Comparison of ENCODE assay signal across 8 cellular contexts in genomic region chr12:57522887-57523705, GRCh38. TPM values are rescaled to one million over a fixed set of nuclear protein-coding genes. Genes with fewer than 3 reads are reported as not detected.
DNase-seq lines count a peak whose midpoint lies in the region; TF ChIP-seq lines count a peak whose summit lies in the region.

No MANE protein-coding gene starts in this region.

- no peak for TF ChIP-seq POLR2A in sigmoid colon (IDR thresholded peaks at IDR 0.05)

- WGBS in sigmoid colon, 2 donors = 1 to 2% methylated on average over 38 of the region's 38 CpGs

- H3K9me3 ChIP-seq in HAP-1 = no peaks in the 10 kb centered on the region
- no peaks in the 10 kb centered on the region for H3K9me3 ChIP-seq in SJCRH30 (replicated peaks)
- H3K9me3 ChIP-seq in sigmoid colon = no peaks in the 10 kb centered on the region

- in situ Hi-C loops in HAP-1 (cut with MboI; ENCODE audit: low sequenced_read_pairs) = no loop called here

- no peaks in the 10 kb centered on the region for H3K27me3 ChIP-seq in HAP-1 (ENCODE audit: low read depth)
- H3K27me3 ChIP-seq in SJCRH30 = no peaks in the 10 kb centered on the region
- no peaks in the 10 kb centered on the region for H3K27me3 ChIP-seq in sigmoid colon

- no peak for TF ChIP-seq CTCF in sigmoid colon (IDR thresholded peaks at IDR 0.05)

- peaks cover 31% of the 10 kb centered on the region for H3K4me1 ChIP-seq in HAP-1
- H3K4me1 ChIP-seq in SJCRH30 = peaks cover 43% of the 10 kb centered on the region
- H3K4me1 ChIP-seq in sigmoid colon = peaks cover 0 to 63% (median 57%) of the 10 kb centered on the region in 4 donors

- peak overlapping the region; percentile 69 for H3K4me3 ChIP-seq in HAP-1
- H3K4me3 ChIP-seq in SJCRH30 = peak overlapping the region; percentile 65
- H3K4me3 ChIP-seq in iPS-11a (ENCODE audit: low read depth, low read length) = peak overlapping the region; percentile 79
- H3K4me3 ChIP-seq in sigmoid colon = peak overlapping the region; percentile 79 to 94 (median 82)

- intact Hi-C loops in sigmoid colon (cut with DNase I) = loop anchor here (5.0 kb wide), 3 partner anchors 36 to 1406 kb away; partner anchors contain the start of genes ARHGEF25, MARS1, RPL41 and ZC3H10

- peaks cover 56% of the 10 kb centered on the region for H3K36me3 ChIP-seq in HAP-1 (replicated peaks)
- H3K36me3 ChIP-seq in SJCRH30 = peaks cover 42% of the 10 kb centered on the region
- peaks cover 23 to 43% (median 31%) of the 10 kb centered on the region in 4 donors for H3K36me3 ChIP-seq in sigmoid colon

- DNase-seq in A172 (ENCODE audit: low spot score) = peak; percentile 31
- DNase-seq in HAP-1 (ENCODE audit: low spot score in 2 of 2) = peak; percentile 55 to 80
- DNase-seq in SJCRH30 = peak; percentile 87 to 88
- peak; percentile 76 for DNase-seq in astrocyte of the hippocampus (ENCODE audit: low read depth, low spot score)
- DNase-seq in sigmoid colon = peak; percentile 86
- DNase-seq in DMS114 treated with DMSO at 0.1 percent for 48 hours (lab: John Stamatoyannopoulos, UW; ENCODE audit: unreplicated experiment) = no peak
- no peak for DNase-seq in HPDE6-E6E7 (ENCODE audit: extremely low spot score)

- no peak for TF ChIP-seq EP300 in sigmoid colon (IDR thresholded peaks at IDR 0.05)

- H3K27ac ChIP-seq in SJCRH30 (peak overlapping the region; percentile 75; the same call in 1 of the 2 replicates), sigmoid colon (peak overlapping the region; percentile 95 to 100 (median 98))

RNA-seq across cellular contexts. Expression of gene MBD6, which starts 0.5 kb away (rescaled TPM):
- total RNA-seq in A172 (2014; rRNA removed; shearing (Covaris generic)) = 2.3 and 11.8 TPM in 2 replicates
- 60.0 and 60.1 TPM in 2 replicates for total RNA-seq in SJCRH30 (2014; rRNA removed; shearing (Covaris generic))
- 10 to 100 TPM; 13.5 to 23.5 (median 16.0) TPM for total RNA-seq in sigmoid colon
- 10 to 100 TPM; 16.2 to 52.8 (median 17.1) TPM for polyA plus RNA-seq in sigmoid colon

RNA-seq across cellular contexts. Expression of gene DDIT3, which starts 2.8 kb away (rescaled TPM):
- 45.3 and 46.9 TPM in 2 replicates for total RNA-seq in A172 (2014; rRNA removed; shearing (Covaris generic))
- total RNA-seq in SJCRH30 (2014; rRNA removed; shearing (Covaris generic)) = 68.0 and 91.1 TPM in 2 replicates
- total RNA-seq in sigmoid colon = 10 to 100 TPM; 30.7 to 48.5 (median 40.7) TPM
- polyA plus RNA-seq in sigmoid colon = 10 to 100 TPM; 42.3 to 52.9 (median 46.7) TPM

RNA-seq across cellular contexts. Expression of gene DCTN2, which starts 23.9 kb away (rescaled TPM):
- total RNA-seq in A172 (2014; rRNA removed; shearing (Covaris generic)) = 133 and 149 TPM in 2 replicates
- 63.5 and 83.3 TPM in 2 replicates for total RNA-seq in SJCRH30 (2014; rRNA removed; shearing (Covaris generic))
- total RNA-seq in sigmoid colon = 100 to 1,000 TPM; 118 to 194 (median 141) TPM
- 100 to 1,000 TPM; 141 to 204 (median 172) TPM for polyA plus RNA-seq in sigmoid colon

RNA-seq across cellular contexts. Expression of gene KIF5A, which starts 26.7 kb away (rescaled TPM):
- total RNA-seq in A172 (2014; rRNA removed; shearing (Covaris generic)) = 0.36 and 0.67 TPM in 2 replicates
- 0.41 and 0.47 TPM in 2 replicates for total RNA-seq in SJCRH30 (2014; rRNA removed; shearing (Covaris generic))
- total RNA-seq in sigmoid colon = 1 to 10 TPM; 3.6 to 8.9 (median 6.9) TPM
- polyA plus RNA-seq in sigmoid colon = 1 to 10 TPM in 1 of 3 donors, under 1 TPM in 2; under 0.01 to 3.5 (median 0.46) TPM

RNA-seq across cellular contexts. Expression of gene MARS1, which starts 35.2 kb away (rescaled TPM):
- total RNA-seq in A172 (2014; rRNA removed; shearing (Covaris generic)) = 86.0 and 319 TPM in 2 replicates
- total RNA-seq in SJCRH30 (2014; rRNA removed; shearing (Covaris generic)) = 690 and 839 TPM in 2 replicates
- total RNA-seq in sigmoid colon = 10 to 100 TPM; 46.6 to 56.3 (median 53.2) TPM
- polyA plus RNA-seq in sigmoid colon = 10 to 100 TPM; 22.9 to 86.2 (median 25.8) TPM

Comparison
In these comparisons a context has a peak if more than half of its experiments do, and no peak if none do; other contexts are left out.
1. DNase-seq: peak in A172 (single experiment), HAP-1 (2 of 2), SJCRH30 (2 of 2), astrocyte of the hippocampus (single experiment) and sigmoid colon (single experiment); none in DMS114 treated with DMSO at 0.1 percent for 48 hours (single experiment) and HPDE6-E6E7 (single experiment).
2. Peak in every context shown above with its lines, with median percentiles within 50 percentile points of each other: H3K4me3 ChIP-seq.